In genomic region chr15:75639709-75640482, GRCh38 we compare ENCODE assay signal across 1 cellular context.
TF ChIP-seq lines count a peak whose summit lies in the region.

Gene IMP3 (minus strand): TSS chr15:75640224. CDS start chr15:75640168, 56 bp downstream.

TF ChIP-seq in K562, 482 proteins besides CTCF, POLR2A, EP300 and RAD21 (continued from another document and continues in another):
- TF ChIP-seq, protein P1, sequence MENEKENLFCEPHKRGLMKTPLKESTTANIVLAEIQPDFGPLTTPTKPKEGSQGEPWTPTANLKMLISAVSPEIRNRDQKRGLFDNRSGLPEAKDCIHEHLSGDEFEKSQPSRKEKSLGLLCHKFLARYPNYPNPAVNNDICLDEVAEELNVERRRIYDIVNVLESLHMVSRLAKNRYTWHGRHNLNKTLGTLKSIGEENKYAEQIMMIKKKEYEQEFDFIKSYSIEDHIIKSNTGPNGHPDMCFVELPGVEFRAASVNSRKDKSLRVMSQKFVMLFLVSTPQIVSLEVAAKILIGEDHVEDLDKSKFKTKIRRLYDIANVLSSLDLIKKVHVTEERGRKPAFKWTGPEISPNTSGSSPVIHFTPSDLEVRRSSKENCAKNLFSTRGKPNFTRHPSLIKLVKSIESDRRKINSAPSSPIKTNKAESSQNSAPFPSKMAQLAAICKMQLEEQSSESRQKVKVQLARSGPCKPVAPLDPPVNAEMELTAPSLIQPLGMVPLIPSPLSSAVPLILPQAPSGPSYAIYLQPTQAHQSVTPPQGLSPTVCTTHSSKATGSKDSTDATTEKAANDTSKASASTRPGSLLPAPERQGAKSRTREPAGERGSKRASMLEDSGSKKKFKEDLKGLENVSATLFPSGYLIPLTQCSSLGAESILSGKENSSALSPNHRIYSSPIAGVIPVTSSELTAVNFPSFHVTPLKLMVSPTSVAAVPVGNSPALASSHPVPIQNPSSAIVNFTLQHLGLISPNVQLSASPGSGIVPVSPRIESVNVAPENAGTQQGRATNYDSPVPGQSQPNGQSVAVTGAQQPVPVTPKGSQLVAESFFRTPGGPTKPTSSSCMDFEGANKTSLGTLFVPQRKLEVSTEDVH (IDR thresholded peaks at IDR 0.05; ENCODE audit: low read depth, partially characterized antibody) = no peak
- TF ChIP-seq SNRNP70 (optimal IDR thresholded peaks at IDR 0.05; ENCODE audit: low read depth, low read length) (no peak), TFAP4 (CRISPR knock-in tag; IDR thresholded peaks at IDR 0.05; ENCODE audit: borderline replicate concordance) (peak; percentile 95), NR3C1 (CRISPR knock-in tag; IDR thresholded peaks at IDR 0.05) (no peak; the same call in 1 of the 2 replicates), C11orf30 (IDR thresholded peaks at IDR 0.05; ENCODE audit: low read depth) (peak; percentile 44; the same call in 1 of the 2 replicates), PHTF2 (CRISPR knock-in tag; IDR thresholded peaks at IDR 0.05) (no peak), MCM5 (IDR thresholded peaks at IDR 0.05; ENCODE audit: low read depth) (no peak), GTF2E2 (tag; IDR thresholded peaks at IDR 0.05) (peak; percentile 52; the same call in 1 of the 2 replicates), ZNF445 (CRISPR knock-in tag; IDR thresholded peaks at IDR 0.05; ENCODE audit: low read depth) (no peak), ZNF707 (CRISPR knock-in tag; conservative IDR thresholded peaks at IDR 0.05) (no peak), ZNF311 (CRISPR knock-in tag; IDR thresholded peaks at IDR 0.05) (no peak), MTA1 (IDR thresholded peaks at IDR 0.05; ENCODE audit: borderline replicate concordance) (no peak), CHAMP1 (IDR thresholded peaks at IDR 0.05) (no peak), RCOR1 (IDR thresholded peaks at IDR 0.05; ENCODE audit: borderline replicate concordance in 1 of 2, low read depth in 2 of 2, low read length in 2 of 2) (no peak; a peak in 1 of 4 replicates), ZNF253 (CRISPR knock-in tag; conservative IDR thresholded peaks at IDR 0.05) (no peak), NFIC (IDR thresholded peaks at IDR 0.05) (peak; percentile 73; the same call in 1 of the 2 replicates), SPI1 (IDR thresholded peaks at IDR 0.05; ENCODE audit: borderline replicate concordance, low read depth, low read length) (peak; percentile 39; the same call in 1 of the 2 replicates), OTX1 (CRISPR knock-in tag; IDR thresholded peaks at IDR 0.05) (no peak), ZNF263 (CRISPR knock-in tag; IDR thresholded peaks at IDR 0.05; ENCODE audit: borderline replicate concordance) (peak; percentile 85), YY1 (IDR thresholded peaks at IDR 0.05; ENCODE audit: borderline replicate concordance in 1 of 3, control insufficient read depth in 1 of 3, extremely low read depth in 1 of 3, insufficient read depth in 3 of 3, insufficient read length in 1 of 3, insufficient replicate concordance in 2 of 3, low read depth in 1 of 3, low read length in 2 of 3) (peak; percentile 60 to 95 (median 91)), RBM25 (IDR thresholded peaks at IDR 0.05; ENCODE audit: low read depth, low read length, severe bottlenecking) (peak; percentile 84), ZNF507 (tag; conservative IDR thresholded peaks at IDR 0.05) (no peak), RBM34 (IDR thresholded peaks at IDR 0.05; ENCODE audit: borderline replicate concordance, insufficient read depth, low read length) (no peak), PRPF4 (IDR thresholded peaks at IDR 0.05; ENCODE audit: insufficient read depth, low read depth, low read length, poor library complexity, severe bottlenecking) (peak; percentile 69), SMAD3 (CRISPR knock-in tag; conservative IDR thresholded peaks at IDR 0.05) (no peak), PPARD (CRISPR knock-in tag; IDR thresholded peaks at IDR 0.05) (no peak), ZBTB8A (IDR thresholded peaks at IDR 0.05; ENCODE audit: partially characterized antibody) (no peak), PHF21A (IDR thresholded peaks at IDR 0.05; ENCODE audit: borderline replicate concordance, low read depth) (0 out of 2 replicates have a peak, but pooled peaks have one; percentile 22), ZNF124 (CRISPR knock-in tag; IDR thresholded peaks at IDR 0.05) (no peak), ELF1 (tag; IDR thresholded peaks at IDR 0.05) (peak; percentile 90), PHF8 (IDR thresholded peaks at IDR 0.05; ENCODE audit: borderline replicate concordance, low read length) (peak; percentile 99; the same call in 1 of the 2 replicates), NBN (IDR thresholded peaks at IDR 0.05; ENCODE audit: low read depth) (no peak), ILK (tag; IDR thresholded peaks at IDR 0.05; ENCODE audit: borderline replicate concordance, low read depth) (no peak), NFRKB (IDR thresholded peaks at IDR 0.05; ENCODE audit: low read depth) (peak; percentile 76; the same call in 1 of the 2 replicates), TFAM (CRISPR knock-in tag; conservative IDR thresholded peaks at IDR 0.05) (no peak), ZBTB7A (IDR thresholded peaks at IDR 0.05; ENCODE audit: borderline replicate concordance, control insufficient read depth, low read depth, low read length) (peak; percentile 69; the same call in 1 of the 2 replicates), ZNF232 (CRISPR knock-in tag; IDR thresholded peaks at IDR 0.05) (peak; percentile 80), LEF1 (IDR thresholded peaks at IDR 0.05) (no peak), ZNF77 (CRISPR knock-in tag; IDR thresholded peaks at IDR 0.05) (no peak), ZC3H4 (CRISPR knock-in tag; IDR thresholded peaks at IDR 0.05; ENCODE audit: borderline replicate concordance) (peak; percentile 71; the same call in 1 of the 2 replicates), ZNF134 (CRISPR knock-in tag; conservative IDR thresholded peaks at IDR 0.05) (no peak), ZNF133 (CRISPR knock-in tag; IDR thresholded peaks at IDR 0.05) (no peak), CBX3 (IDR thresholded peaks at IDR 0.05; ENCODE audit: borderline replicate concordance in 1 of 2, low read length in 2 of 2) (no peak; a peak in 2 of 3 replicates), ZNF444 (CRISPR knock-in tag; IDR thresholded peaks at IDR 0.05) (no peak), ZNF41 (CRISPR knock-in tag; conservative IDR thresholded peaks at IDR 0.05) (no peak), ETS2 (tag; IDR thresholded peaks at IDR 0.05; ENCODE audit: borderline replicate concordance, poor library complexity, severe bottlenecking) (no peak)
- TF ChIP-seq, protein P2, sequence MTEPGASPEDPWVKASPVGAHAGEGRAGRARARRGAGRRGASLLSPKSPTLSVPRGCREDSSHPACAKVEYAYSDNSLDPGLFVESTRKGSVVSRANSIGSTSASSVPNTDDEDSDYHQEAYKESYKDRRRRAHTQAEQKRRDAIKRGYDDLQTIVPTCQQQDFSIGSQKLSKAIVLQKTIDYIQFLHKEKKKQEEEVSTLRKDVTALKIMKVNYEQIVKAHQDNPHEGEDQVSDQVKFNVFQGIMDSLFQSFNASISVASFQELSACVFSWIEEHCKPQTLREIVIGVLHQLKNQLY (CRISPR knock-in tag; conservative IDR thresholded peaks at IDR 0.05) = 0 out of 4 replicates have a peak, but pooled peaks of 1 of the 2 experiments have one; percentile 74
- TF ChIP-seq, protein P3, sequence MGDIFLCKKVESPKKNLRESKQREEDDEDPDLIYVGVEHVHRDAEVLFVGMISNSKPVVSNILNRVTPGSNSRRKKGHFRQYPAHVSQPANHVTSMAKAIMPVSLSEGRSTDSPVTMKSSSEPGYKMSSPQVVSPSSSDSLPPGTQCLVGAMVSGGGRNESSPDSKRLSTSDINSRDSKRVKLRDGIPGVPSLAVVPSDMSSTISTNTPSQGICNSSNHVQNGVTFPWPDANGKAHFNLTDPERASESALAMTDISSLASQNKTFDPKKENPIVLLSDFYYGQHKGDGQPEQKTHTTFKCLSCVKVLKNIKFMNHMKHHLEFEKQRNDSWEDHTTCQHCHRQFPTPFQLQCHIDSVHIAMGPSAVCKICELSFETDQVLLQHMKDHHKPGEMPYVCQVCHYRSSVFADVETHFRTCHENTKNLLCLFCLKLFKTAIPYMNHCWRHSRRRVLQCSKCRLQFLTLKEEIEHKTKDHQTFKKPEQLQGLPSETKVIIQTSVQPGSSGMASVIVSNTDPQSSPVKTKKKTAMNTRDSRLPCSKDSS (IDR thresholded peaks at IDR 0.05; ENCODE audit: low read depth, partially characterized antibody) = no peak
- TF ChIP-seq, protein P4, sequence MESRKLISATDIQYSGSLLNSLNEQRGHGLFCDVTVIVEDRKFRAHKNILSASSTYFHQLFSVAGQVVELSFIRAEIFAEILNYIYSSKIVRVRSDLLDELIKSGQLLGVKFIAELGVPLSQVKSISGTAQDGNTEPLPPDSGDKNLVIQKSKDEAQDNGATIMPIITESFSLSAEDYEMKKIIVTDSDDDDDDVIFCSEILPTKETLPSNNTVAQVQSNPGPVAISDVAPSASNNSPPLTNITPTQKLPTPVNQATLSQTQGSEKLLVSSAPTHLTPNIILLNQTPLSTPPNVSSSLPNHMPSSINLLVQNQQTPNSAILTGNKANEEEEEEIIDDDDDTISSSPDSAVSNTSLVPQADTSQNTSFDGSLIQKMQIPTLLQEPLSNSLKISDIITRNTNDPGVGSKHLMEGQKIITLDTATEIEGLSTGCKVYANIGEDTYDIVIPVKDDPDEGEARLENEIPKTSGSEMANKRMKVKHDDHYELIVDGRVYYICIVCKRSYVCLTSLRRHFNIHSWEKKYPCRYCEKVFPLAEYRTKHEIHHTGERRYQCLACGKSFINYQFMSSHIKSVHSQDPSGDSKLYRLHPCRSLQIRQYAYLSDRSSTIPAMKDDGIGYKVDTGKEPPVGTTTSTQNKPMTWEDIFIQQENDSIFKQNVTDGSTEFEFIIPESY (CRISPR knock-in tag; IDR thresholded peaks at IDR 0.05) = peak; percentile 12; the same call in 1 of the 2 replicates
- TF ChIP-seq, protein P5, sequence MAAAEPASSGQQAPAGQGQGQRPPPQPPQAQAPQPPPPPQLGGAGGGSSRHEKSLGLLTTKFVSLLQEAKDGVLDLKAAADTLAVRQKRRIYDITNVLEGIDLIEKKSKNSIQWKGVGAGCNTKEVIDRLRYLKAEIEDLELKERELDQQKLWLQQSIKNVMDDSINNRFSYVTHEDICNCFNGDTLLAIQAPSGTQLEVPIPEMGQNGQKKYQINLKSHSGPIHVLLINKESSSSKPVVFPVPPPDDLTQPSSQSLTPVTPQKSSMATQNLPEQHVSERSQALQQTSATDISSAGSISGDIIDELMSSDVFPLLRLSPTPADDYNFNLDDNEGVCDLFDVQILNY (CRISPR knock-in tag; IDR thresholded peaks at IDR 0.05) = no peak
- TF ChIP-seq, protein P6, sequence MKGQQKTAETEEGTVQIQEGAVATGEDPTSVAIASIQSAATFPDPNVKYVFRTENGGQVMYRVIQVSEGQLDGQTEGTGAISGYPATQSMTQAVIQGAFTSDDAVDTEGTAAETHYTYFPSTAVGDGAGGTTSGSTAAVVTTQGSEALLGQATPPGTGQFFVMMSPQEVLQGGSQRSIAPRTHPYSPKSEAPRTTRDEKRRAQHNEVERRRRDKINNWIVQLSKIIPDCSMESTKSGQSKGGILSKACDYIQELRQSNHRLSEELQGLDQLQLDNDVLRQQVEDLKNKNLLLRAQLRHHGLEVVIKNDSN (CRISPR knock-in tag; IDR thresholded peaks at IDR 0.05) = peak; percentile 65
- TF ChIP-seq, protein P7, sequence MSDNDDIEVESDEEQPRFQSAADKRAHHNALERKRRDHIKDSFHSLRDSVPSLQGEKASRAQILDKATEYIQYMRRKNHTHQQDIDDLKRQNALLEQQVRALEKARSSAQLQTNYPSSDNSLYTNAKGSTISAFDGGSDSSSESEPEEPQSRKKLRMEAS (CRISPR knock-in tag; IDR thresholded peaks at IDR 0.05) = peak; percentile 95
